14 cellular contexts compared by ENCODE assay signal in genomic region chr13:51998723-51999471, GRCh38. TPM values are rescaled to one million over a fixed set of nuclear protein-coding genes. Genes with fewer than 3 reads are reported as not detected.
DNase-seq lines count a peak whose midpoint lies in the region; ATAC-seq and TF ChIP-seq lines count a peak whose summit lies in the region.
"Had no signal": no experiment of that assay in that cellular context is flagged by ENCODE, and none has a peak within 500 bp of the region (broad histone marks: within the 10 kb centered on the region; RNA-seq: fewer than 3 reads in every experiment).

No MANE protein-coding gene starts in this region.

- H2AK5ac ChIP-seq in mesendoderm (ENCODE audit: low read length), result no peak overlapping the region

- CTCF ChIA-PET in MCF 10A (lab: Yijun Ruan, JAX), result interaction anchor here (0.7 to 10.2 kb wide), 5 partner anchors 7 to 128 kb away, joined by 3 to 97 read pairs (median 6); partner anchors contain the start of gene NEK5
- CTCF ChIA-PET in WTC11 (lab: Charles Lee), result interaction anchor here (0.7 to 5.4 kb wide), 5 partner anchors 13 to 129 kb away, joined by 3 to 36 read pairs (median 3); partner anchors contain the start of genes ALG11 and NEK5

- no peak overlapping the region for H2BK5ac ChIP-seq in mesendoderm (ENCODE audit: low read length)

- H3K4me1 ChIP-seq in breast epithelium, result no peaks in the 10 kb centered on the region
- peaks cover 18% of the 10 kb centered on the region for H3K4me1 ChIP-seq in mesendoderm (ENCODE audit: control insufficient read depth, low read depth, low read length)
- peaks cover 10% of the 10 kb centered on the region for H3K4me1 ChIP-seq in upper lobe of right lung
- H3K4me1 ChIP-seq: SJSA1 had no signal

- intact Hi-C loops in breast epithelium (cut with DNase I; ENCODE audit: low total_unique reads), result loop anchor here (10.0 kb wide), 1 partner anchor 126 kb away; the partner anchor contains the start of gene NEK5
- intact Hi-C loops in MCF 10A (cut with micrococcal nuclease), result loop anchor here (5.0 kb wide), 1 partner anchor 102 kb away; no protein-coding TSS in a partner anchor
- intact Hi-C loops in upper lobe of right lung (cut with DNase I), result loop anchor here (10.0 kb wide), 1 partner anchor 126 kb away; the partner anchor contains the start of gene NEK5

- H3K79me1 ChIP-seq in mesendoderm (ENCODE audit: low read length), result no peaks in the 10 kb centered on the region

- H3K23ac ChIP-seq in mesendoderm (ENCODE audit: low read length), result no peak overlapping the region

- no peak overlapping the region for H3K27ac Mint-ChIP-seq in MCF 10A (ENCODE audit: low read depth, unreplicated experiment)
- H3K27ac Mint-ChIP-seq in WTC11, result peak overlapping the region; percentile 78

- peak overlapping the region; percentile 29 for H3K56ac ChIP-seq in mesendoderm (ENCODE audit: low read length)

- WGBS in mesendoderm (ENCODE audit: extremely low coverage, insufficient coverage, low lambda C conversion rate), result no CpG with 5 or more reads among the region's 5 CpGs

- H3K27ac ChIP-seq in breast epithelium (no peak overlapping the region), mesendoderm (ENCODE audit: low read depth, low read length) (no peak overlapping the region), upper lobe of right lung (no peak overlapping the region)
- H3K27ac ChIP-seq: lower lobe of right lung, SJSA1, spleen, tibial artery had no signal

- H4K5ac ChIP-seq in mesendoderm (ENCODE audit: low read length), result no peak overlapping the region

- H3K18ac ChIP-seq in mesendoderm (ENCODE audit: low read length), result no peak overlapping the region

- H3K36me3 ChIP-seq in breast epithelium, result no peaks in the 10 kb centered on the region
- H3K36me3 ChIP-seq in mesendoderm (ENCODE audit: control insufficient read depth, insufficient read depth, low read length), result no peaks in the 10 kb centered on the region
- no peaks in the 10 kb centered on the region for H3K36me3 ChIP-seq in upper lobe of right lung
- H3K36me3 ChIP-seq: lower lobe of right lung, SJSA1, spleen, tibial artery had no signal

- no peak overlapping the region for H3K9ac ChIP-seq in mesendoderm (ENCODE audit: low read length)

- H3K4me3 ChIP-seq in breast epithelium (peak overlapping the region in 2 of 3 donors; percentile 8 to 13), mesendoderm (ENCODE audit: low read length) (no peak overlapping the region), upper lobe of right lung (no peak overlapping the region)
- H3K4me3 ChIP-seq: lower lobe of right lung, SJSA1, spleen, tibial artery had no signal

- H3K9me3 Mint-ChIP-seq in MCF 10A (ENCODE audit: unreplicated experiment) (no peaks in the 10 kb centered on the region), WTC11 (no peaks in the 10 kb centered on the region)

- no peak for TF ChIP-seq CTCF in breast epithelium (IDR thresholded peaks at IDR 0.05)
- TF ChIP-seq CTCF in MCF 10A (IDR thresholded peaks at IDR 0.05; ENCODE audit: unreplicated experiment), result no peak
- TF ChIP-seq CTCF in WTC11 (IDR thresholded peaks at IDR 0.05), result no peak
- no peak for TF ChIP-seq CTCF in upper lobe of right lung (IDR thresholded peaks at IDR 0.05)

- H3K4me2 ChIP-seq in mesendoderm (ENCODE audit: low read length), result no peak overlapping the region

- POLR2A ChIA-PET in MCF 10A (lab: Yijun Ruan, JAX) (interaction anchor here (0.9 to 1.3 kb wide), 4 partner anchors 13 to 130 kb away, joined by 3 read pairs; partner anchors contain the start of genes ALG11 and NEK5), WTC11 (lab: Charles Lee) (no interaction called here)

- H3K4me1 Mint-ChIP-seq in MCF 10A (ENCODE audit: insufficient read depth, unreplicated experiment), result peaks cover 22% of the 10 kb centered on the region
- H3K4me1 Mint-ChIP-seq in WTC11, result peaks cover 68% of the 10 kb centered on the region

- H3K4ac ChIP-seq in mesendoderm (ENCODE audit: low read depth, low read length), result no peak overlapping the region

- DNase-seq in breast epithelium (ENCODE audit: low spot score in 2 of 2) (no peak), MCF 10A (ENCODE audit: unreplicated experiment) (no peak), WTC11 (ENCODE audit: low spot score) (no peak), mesendoderm (peak; percentile 60), upper lobe of right lung (no peak), GM03348 (ENCODE audit: low spot score) (no peak)
- no peak for DNase-seq in effector CD8-positive, alpha-beta T cell (lab: John Stamatoyannopoulos, UW)
- DNase-seq: activated CD4-positive, CD25-positive, alpha-beta regulatory T cell; NCI-H1092; spleen; tibial artery had no signal

- peaks cover 12% of the 10 kb centered on the region for H3K27me3 Mint-ChIP-seq in MCF 10A (ENCODE audit: insufficient read depth, unreplicated experiment)
- no peaks in the 10 kb centered on the region; the same call in 1 of the 2 replicates for H3K27me3 Mint-ChIP-seq in WTC11 (ENCODE audit: low read depth)

- H2BK15ac ChIP-seq in mesendoderm (replicated peaks; ENCODE audit: low read depth), result no peak overlapping the region

- H3K4me3 Mint-ChIP-seq in MCF 10A (ENCODE audit: unreplicated experiment), result no peak overlapping the region
- peak overlapping the region; percentile 3; the same call in 1 of the 2 replicates for H3K4me3 Mint-ChIP-seq in WTC11

- H4K8ac ChIP-seq in mesendoderm (ENCODE audit: low read depth, low read length), result no peak overlapping the region

- ATAC-seq in WTC11 (peak; percentile 16), upper lobe of right lung (peak; percentile 10), GM21381 (IDR thresholded peaks at IDR 0.05; ENCODE audit: unreplicated experiment) (no peak)

- no peak overlapping the region for H2BK120ac ChIP-seq in mesendoderm (ENCODE audit: low read depth, low read length)

- H3K36me3 Mint-ChIP-seq in MCF 10A (ENCODE audit: insufficient read depth, unreplicated experiment), result no peaks in the 10 kb centered on the region
- H3K36me3 Mint-ChIP-seq in WTC11, result no peaks in the 10 kb centered on the region

- no peaks in the 10 kb centered on the region for H3K79me2 ChIP-seq in mesendoderm (ENCODE audit: control insufficient read depth, insufficient read depth, low read length)

- H3K9me3 ChIP-seq in breast epithelium (no peaks in the 10 kb centered on the region), upper lobe of right lung (no peaks in the 10 kb centered on the region)
- H3K9me3 ChIP-seq: lower lobe of right lung, SJSA1, spleen, tibial artery had no signal

- BruUV-seq in MCF 10A (replicated peaks; lab: Mats Ljungman, UMichigan), result no TSS peak

- H3K27me3 ChIP-seq in breast epithelium, result no peaks in the 10 kb centered on the region
- H3K27me3 ChIP-seq in mesendoderm (ENCODE audit: insufficient read depth, low read length, poor library complexity), result no peaks in the 10 kb centered on the region
- no peaks in the 10 kb centered on the region for H3K27me3 ChIP-seq in upper lobe of right lung
- H3K27me3 ChIP-seq: tibial artery had no signal

- TF ChIP-seq POLR2A in breast epithelium (IDR thresholded peaks at IDR 0.05), result no peak

TF ChIP-seq in WTC11, 78 proteins besides CTCF, POLR2A, EP300 and RAD21 (continues in another document):
- TF ChIP-seq, protein P1, sequence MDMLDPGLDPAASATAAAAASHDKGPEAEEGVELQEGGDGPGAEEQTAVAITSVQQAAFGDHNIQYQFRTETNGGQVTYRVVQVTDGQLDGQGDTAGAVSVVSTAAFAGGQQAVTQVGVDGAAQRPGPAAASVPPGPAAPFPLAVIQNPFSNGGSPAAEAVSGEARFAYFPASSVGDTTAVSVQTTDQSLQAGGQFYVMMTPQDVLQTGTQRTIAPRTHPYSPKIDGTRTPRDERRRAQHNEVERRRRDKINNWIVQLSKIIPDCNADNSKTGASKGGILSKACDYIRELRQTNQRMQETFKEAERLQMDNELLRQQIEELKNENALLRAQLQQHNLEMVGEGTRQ (CRISPR knock-in tag; IDR thresholded peaks at IDR 0.05), result no peak
- TF ChIP-seq PREB (CRISPR knock-in tag; IDR thresholded peaks at IDR 0.05; ENCODE audit: borderline replicate concordance), result no peak
- no peak for TF ChIP-seq HMGXB4 (CRISPR knock-in tag; IDR thresholded peaks at IDR 0.05)
- no peak for TF ChIP-seq ZNF263 (CRISPR knock-in tag; IDR thresholded peaks at IDR 0.05; ENCODE audit: low read depth)
- TF ChIP-seq SOX15 (CRISPR knock-in tag; IDR thresholded peaks at IDR 0.05), result no peak

RNA-seq across cellular contexts. Expression of gene ATP7B, which starts 12.4 kb away (rescaled TPM):
- 1 to 10 TPM; 6.9 to 9.2 (median 7.2) TPM for total RNA-seq in breast epithelium
- total RNA-seq in MCF 10A (2022), result 3.2 and 5.3 TPM in 2 replicates
- total RNA-seq in WTC11 (2021), result 10.2 to 11.8 TPM (median 11.6 TPM) in 3 replicates
- polyA plus RNA-seq in mesendoderm (2013, experiment 1 of 2), result 2.0 TPM
- 2.1 TPM for polyA plus RNA-seq in mesendoderm (2013, experiment 2 of 2)
- 5.8 TPM for total RNA-seq in upper lobe of right lung

RNA-seq across cellular contexts. Expression of gene ALG11, which starts 13.3 kb away (rescaled TPM):
- 10 to 100 TPM; 25.6 to 29.0 (median 28.1) TPM for total RNA-seq in breast epithelium
- total RNA-seq in MCF 10A (2022), result 33.3 and 39.3 TPM in 2 replicates
- 35.9 to 40.6 TPM (median 38.9 TPM) in 3 replicates for total RNA-seq in WTC11 (2021)
- 12.4 TPM for polyA plus RNA-seq in mesendoderm (2013, experiment 1 of 2)
- 11.3 TPM for polyA plus RNA-seq in mesendoderm (2013, experiment 2 of 2)
- total RNA-seq in upper lobe of right lung, result 38.4 TPM

RNA-seq across cellular contexts. Expression of gene UTP14C, which starts 25.6 kb away (rescaled TPM):
- 10 to 100 TPM; 17.3 to 22.2 (median 20.3) TPM for total RNA-seq in breast epithelium
- 14.6 and 17.9 TPM in 2 replicates for total RNA-seq in MCF 10A (2022)
- 18.5 to 20.5 TPM (median 19.2 TPM) in 3 replicates for total RNA-seq in WTC11 (2021)
- 14.3 TPM for polyA plus RNA-seq in mesendoderm (2013, experiment 1 of 2)
- 14.4 TPM for polyA plus RNA-seq in mesendoderm (2013, experiment 2 of 2)
- 20.5 TPM for total RNA-seq in upper lobe of right lung

Comparison
In these comparisons a context has a peak if more than half of its experiments do, and no peak if none do; other contexts are left out.
1. H3K4me3 ChIP-seq: peak in breast epithelium (2 of 3); none in mesendoderm (single experiment) and upper lobe of right lung (single experiment).